In genomic region chr5:173890195-173890951, GRCh38 we compare ENCODE assay signal across 8 cellular contexts. TPM values are rescaled to one million over a fixed set of nuclear protein-coding genes. Genes with fewer than 3 reads are reported as not detected.
DNase-seq lines count a peak whose midpoint lies in the region; ATAC-seq and TF ChIP-seq lines count a peak whose summit lies in the region.

No MANE protein-coding gene starts in this region.

- H3K4me1 ChIP-seq in ascending aorta (peaks cover 3 to 9% of the 10 kb centered on the region in 2 donors), smooth muscle cell (ENCODE audit: low read depth) (peaks cover 32% of the 10 kb centered on the region)

- H3K36me3 ChIP-seq in ascending aorta (no peaks in the 10 kb centered on the region), smooth muscle cell (ENCODE audit: low read depth) (no peaks in the 10 kb centered on the region)

- DNase-seq in DMS53 (lab: John Stamatoyannopoulos, UW) (peak; percentile 75), NCI-H1092 (lab: John Stamatoyannopoulos, UW) (peak; percentile 14), ascending aorta (ENCODE audit: low spot score in 2 of 2) (peak in 1 of 2 donors; percentile 72), immature natural killer cell (no peak), smooth muscle cell (lab: John Stamatoyannopoulos, UW; ENCODE audit: unreplicated experiment) (no peak), NCI-H2171 treated with DMSO at 0.1 percent for 48 hours (lab: John Stamatoyannopoulos, UW) (no peak)

- H3K9me3 Mint-ChIP-seq in immature natural killer cell, result no peaks in the 10 kb centered on the region

- H2AFZ ChIP-seq in smooth muscle cell (ENCODE audit: low read depth), result no peak overlapping the region

- H3K36me3 Mint-ChIP-seq in immature natural killer cell, result peaks cover 0 to 2% (median 0%) of the 10 kb centered on the region in 3 donors

- H3K27me3 Mint-ChIP-seq in immature natural killer cell (ENCODE audit: low read depth in 3 of 3), result peaks cover 0 to 7% (median 6%) of the 10 kb centered on the region in 3 donors

- ATAC-seq in HG03354 (IDR thresholded peaks at IDR 0.05; ENCODE audit: poor library complexity, severe bottlenecking, unreplicated experiment) (no peak), HG03460 (IDR thresholded peaks at IDR 0.05; ENCODE audit: unreplicated experiment) (no peak)

- peaks cover 61% of the 10 kb centered on the region for H4K20me1 ChIP-seq in smooth muscle cell (ENCODE audit: low read depth)

- H3K9ac ChIP-seq in smooth muscle cell (ENCODE audit: low read depth), result peak overlapping the region; percentile 51

- peak overlapping the region in 1 of 6 donors; percentile 38 for H3K27ac Mint-ChIP-seq in immature natural killer cell

- no peak for TF ChIP-seq CTCF in ascending aorta (IDR thresholded peaks at IDR 0.05)
- TF ChIP-seq CTCF in smooth muscle cell (IDR thresholded peaks at IDR 0.05; ENCODE audit: borderline replicate concordance, insufficient read depth, poor library complexity, severe bottlenecking), result no peak

- H3K9me3 ChIP-seq in ascending aorta (no peaks in the 10 kb centered on the region), smooth muscle cell (replicated peaks; ENCODE audit: low read depth) (no peaks in the 10 kb centered on the region)

- H3K27ac ChIP-seq in ascending aorta (peak overlapping the region; percentile 84 to 90), smooth muscle cell (ENCODE audit: low read depth) (peak overlapping the region; percentile 6)

- peaks cover 71% of the 10 kb centered on the region for H3K79me2 ChIP-seq in smooth muscle cell (ENCODE audit: low read depth)

- peak overlapping the region; percentile 85 for H3K4me2 ChIP-seq in smooth muscle cell

- intact Hi-C loops in ascending aorta (cut with DNase I), result loop anchor here (2.0 kb wide), 2 partner anchors 28 to 126 kb away; no protein-coding TSS in a partner anchor

- peaks cover 81 to 93% of the 10 kb centered on the region in 2 donors for H3K4me1 Mint-ChIP-seq in immature natural killer cell

- H3K4me3 ChIP-seq in ascending aorta (peak overlapping the region; percentile 78 to 86), smooth muscle cell (peak overlapping the region; percentile 73)

- peak overlapping the region; percentile 95 to 100 (median 98) for H3K4me3 Mint-ChIP-seq in immature natural killer cell

- H3F3A ChIP-seq in smooth muscle cell (ENCODE audit: low read depth), result no peaks in the 10 kb centered on the region

- H3K27me3 ChIP-seq in ascending aorta, result no peaks in the 10 kb centered on the region
- no peaks in the 10 kb centered on the region for H3K27me3 ChIP-seq in smooth muscle cell (ENCODE audit: low read depth)

- WGBS in smooth muscle cell (ENCODE audit: low lambda C conversion rate), result 54% methylated on average over 19 of the region's 19 CpGs

RNA-seq across cellular contexts. Expression of gene CPEB4, which starts 2.2 kb away (rescaled TPM):
- total RNA-seq in ascending aorta (37.4 TPM), smooth muscle cell (30.7 and 38.5 TPM in 2 replicates)
- polyA plus RNA-seq in immature natural killer cell (1 to 10 TPM in 2 of 3 donors, under 1 TPM in 1; 0.51 to 5.9 (median 3.0) TPM), smooth muscle cell (5.1 and 8.0 TPM in 2 replicates)

Comparison
In these comparisons a context has a peak if more than half of its experiments do, and no peak if none do; other contexts are left out.
1. DNase-seq: peak in DMS53 (single experiment) and NCI-H1092 (single experiment); none in immature natural killer cell (0 of 3), smooth muscle cell (single experiment) and NCI-H2171 treated with DMSO at 0.1 percent for 48 hours (single experiment).